In the genomic region with DNA sequence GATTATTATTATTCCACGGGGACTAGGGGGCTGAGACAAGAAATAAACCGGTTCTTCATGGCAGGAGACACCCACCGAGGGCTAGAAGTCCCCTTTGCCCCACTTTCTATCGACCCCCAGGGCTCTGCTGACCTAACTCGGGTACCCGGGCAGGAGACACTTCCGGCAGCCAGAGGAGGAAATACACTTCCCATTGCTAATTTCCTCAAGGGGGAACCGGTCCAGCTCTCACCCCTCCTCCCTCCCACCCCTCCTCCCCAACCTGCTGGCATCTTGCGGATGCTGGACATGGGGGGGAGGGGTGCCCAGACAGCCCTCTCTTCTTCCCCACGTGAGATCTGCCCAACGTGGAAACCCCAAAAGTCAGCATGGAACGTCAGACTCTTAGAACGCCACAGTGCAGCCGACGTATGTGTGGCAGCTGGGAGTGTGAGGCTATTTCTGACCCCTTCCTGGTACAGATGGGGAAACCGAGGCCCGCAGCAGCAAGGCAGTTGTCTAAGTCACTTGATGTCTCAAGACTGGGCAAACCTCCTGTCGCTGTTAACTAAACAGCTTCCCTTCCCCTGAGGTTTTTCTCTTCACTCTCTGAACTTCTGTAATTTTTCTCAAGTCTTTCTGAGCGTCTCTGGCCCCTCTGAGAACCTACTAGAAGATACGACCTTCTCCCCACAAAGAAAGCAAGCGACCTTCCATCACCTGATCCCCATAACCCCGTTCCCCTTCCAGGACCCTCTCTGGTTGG, we compare ENCODE assay signal across 1 cellular context.
TF ChIP-seq lines count a peak whose summit lies in the region.

No MANE protein-coding gene starts in this region.

TF ChIP-seq in SK-N-SH, 30 proteins besides CTCF, POLR2A, EP300 and RAD21 (continued from another document):
- TF ChIP-seq, protein P1, sequence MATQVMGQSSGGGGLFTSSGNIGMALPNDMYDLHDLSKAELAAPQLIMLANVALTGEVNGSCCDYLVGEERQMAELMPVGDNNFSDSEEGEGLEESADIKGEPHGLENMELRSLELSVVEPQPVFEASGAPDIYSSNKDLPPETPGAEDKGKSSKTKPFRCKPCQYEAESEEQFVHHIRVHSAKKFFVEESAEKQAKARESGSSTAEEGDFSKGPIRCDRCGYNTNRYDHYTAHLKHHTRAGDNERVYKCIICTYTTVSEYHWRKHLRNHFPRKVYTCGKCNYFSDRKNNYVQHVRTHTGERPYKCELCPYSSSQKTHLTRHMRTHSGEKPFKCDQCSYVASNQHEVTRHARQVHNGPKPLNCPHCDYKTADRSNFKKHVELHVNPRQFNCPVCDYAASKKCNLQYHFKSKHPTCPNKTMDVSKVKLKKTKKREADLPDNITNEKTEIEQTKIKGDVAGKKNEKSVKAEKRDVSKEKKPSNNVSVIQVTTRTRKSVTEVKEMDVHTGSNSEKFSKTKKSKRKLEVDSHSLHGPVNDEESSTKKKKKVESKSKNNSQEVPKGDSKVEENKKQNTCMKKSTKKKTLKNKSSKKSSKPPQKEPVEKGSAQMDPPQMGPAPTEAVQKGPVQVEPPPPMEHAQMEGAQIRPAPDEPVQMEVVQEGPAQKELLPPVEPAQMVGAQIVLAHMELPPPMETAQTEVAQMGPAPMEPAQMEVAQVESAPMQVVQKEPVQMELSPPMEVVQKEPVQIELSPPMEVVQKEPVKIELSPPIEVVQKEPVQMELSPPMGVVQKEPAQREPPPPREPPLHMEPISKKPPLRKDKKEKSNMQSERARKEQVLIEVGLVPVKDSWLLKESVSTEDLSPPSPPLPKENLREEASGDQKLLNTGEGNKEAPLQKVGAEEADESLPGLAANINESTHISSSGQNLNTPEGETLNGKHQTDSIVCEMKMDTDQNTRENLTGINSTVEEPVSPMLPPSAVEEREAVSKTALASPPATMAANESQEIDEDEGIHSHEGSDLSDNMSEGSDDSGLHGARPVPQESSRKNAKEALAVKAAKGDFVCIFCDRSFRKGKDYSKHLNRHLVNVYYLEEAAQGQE (IDR thresholded peaks at IDR 0.05; ENCODE audit: low read depth, low read length): no peak
- TF ChIP-seq, protein P2, sequence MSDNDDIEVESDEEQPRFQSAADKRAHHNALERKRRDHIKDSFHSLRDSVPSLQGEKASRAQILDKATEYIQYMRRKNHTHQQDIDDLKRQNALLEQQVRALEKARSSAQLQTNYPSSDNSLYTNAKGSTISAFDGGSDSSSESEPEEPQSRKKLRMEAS (IDR thresholded peaks at IDR 0.05; ENCODE audit: low read depth): no peak
- no peak for TF ChIP-seq RXRA (IDR thresholded peaks at IDR 0.05; ENCODE audit: borderline replicate concordance, low read depth)
- TF ChIP-seq USF1 (IDR thresholded peaks at IDR 0.05; ENCODE audit: borderline replicate concordance, low read depth): no peak
- TF ChIP-seq, protein P3, sequence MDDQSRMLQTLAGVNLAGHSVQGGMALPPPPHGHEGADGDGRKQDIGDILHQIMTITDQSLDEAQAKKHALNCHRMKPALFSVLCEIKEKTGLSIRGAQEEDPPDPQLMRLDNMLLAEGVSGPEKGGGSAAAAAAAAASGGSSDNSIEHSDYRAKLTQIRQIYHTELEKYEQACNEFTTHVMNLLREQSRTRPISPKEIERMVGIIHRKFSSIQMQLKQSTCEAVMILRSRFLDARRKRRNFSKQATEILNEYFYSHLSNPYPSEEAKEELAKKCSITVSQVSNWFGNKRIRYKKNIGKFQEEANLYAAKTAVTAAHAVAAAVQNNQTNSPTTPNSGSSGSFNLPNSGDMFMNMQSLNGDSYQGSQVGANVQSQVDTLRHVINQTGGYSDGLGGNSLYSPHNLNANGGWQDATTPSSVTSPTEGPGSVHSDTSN (IDR thresholded peaks at IDR 0.05): no peak
- TF ChIP-seq POLR2AphosphoS5 (IDR thresholded peaks at IDR 0.05; ENCODE audit: low read depth, low read length): no peak
- no peak for TF ChIP-seq GABPA (IDR thresholded peaks at IDR 0.05; ENCODE audit: low read depth)
